ENCODE assay signal across 29 cellular contexts in genomic region chr1:92037400-92037799, GRCh38. TPM values are rescaled to one million over a fixed set of nuclear protein-coding genes. Genes with fewer than 3 reads are reported as not detected.
DNase-seq lines count a peak whose midpoint lies in the region; ATAC-seq and TF ChIP-seq lines count a peak whose summit lies in the region.
"Had no signal": no experiment of that assay in that cellular context is flagged by ENCODE, and none has a peak within 500 bp of the region (broad histone marks: within the 10 kb centered on the region; RNA-seq: fewer than 3 reads in every experiment).

No MANE protein-coding gene starts in this region.

- H3K27ac Mint-ChIP-seq in H9 (no peak overlapping the region), WTC11 (no peak overlapping the region)
- H3K27ac Mint-ChIP-seq in T-helper 2 cell treated with Interferon-gamma antibody and Interleukin-4, amounts not matched to agents 5 μg/mL and 100 μg/mL, for 36 hours, result no peak overlapping the region
- H3K27ac Mint-ChIP-seq: activated naive CD4-positive, alpha-beta T cell treated with anti-CD3 and anti-CD28 coated beads for 36 hours had no signal

- H3K79me1 ChIP-seq in H9 (ENCODE audit: insufficient read depth, low read depth, low read length, poor library complexity, severe bottlenecking), result no peaks in the 10 kb centered on the region

- no peak overlapping the region for H2BK15ac ChIP-seq in H9 (ENCODE audit: low read depth, low read length)

- no peaks in the 10 kb centered on the region for H3K23me2 ChIP-seq in H9 (ENCODE audit: insufficient read length, low read depth, low read length, poor library complexity, severe bottlenecking)

- no peak overlapping the region for H2BK5ac ChIP-seq in H9 (ENCODE audit: insufficient read length, low read length)

- ATAC-seq in WTC11, result peak; percentile 34; the same call in 1 of the 2 replicates
- peak; percentile 18 for ATAC-seq in foreskin keratinocyte
- no peak for ATAC-seq in right lobe of liver
- ATAC-seq: activated T-cell treated with anti-CD3 and anti-CD28 coated beads, Interleukin-2, amount 50 U/mL, for 4 hours; left cardiac atrium; Right ventricle myocardium inferior had no signal

- H2AK5ac ChIP-seq in H9 (ENCODE audit: insufficient read length, low read length), result no peak overlapping the region

- no peaks in the 10 kb centered on the region for H3K9me3 Mint-ChIP-seq in H9
- no peaks in the 10 kb centered on the region for H3K9me3 Mint-ChIP-seq in WTC11
- H3K9me3 Mint-ChIP-seq in T-helper 2 cell treated with Interferon-gamma antibody and Interleukin-4, amounts not matched to agents 5 μg/mL and 100 μg/mL, for 36 hours, result no peaks in the 10 kb centered on the region
- H3K9me3 Mint-ChIP-seq: activated naive CD4-positive, alpha-beta T cell treated with anti-CD3 and anti-CD28 coated beads for 36 hours; activated T-cell treated with anti-CD3 and anti-CD28 coated beads, Interleukin-2, amount 50 U/mL, for 4 hours had no signal

- no peak overlapping the region for H2BK20ac ChIP-seq in H9 (ENCODE audit: low read depth, low read length, poor library complexity, severe bottlenecking)

- intact Hi-C loops in right lobe of liver (cut with DNase I), result no loop called here

- H4K5ac ChIP-seq in H9 (ENCODE audit: insufficient read length, low read depth, low read length), result no peak overlapping the region

- H2BK12ac ChIP-seq in H9 (ENCODE audit: insufficient read length, low read depth, low read length), result no peak overlapping the region

- H3K23ac ChIP-seq in H9 (ENCODE audit: insufficient read length, low read depth, low read length), result no peak overlapping the region

- no peak overlapping the region for H4K91ac ChIP-seq in H9 (ENCODE audit: insufficient read length, low read depth, low read length)

- WGBS in H9 (ENCODE audit: extremely low coverage, insufficient read length, low lambda C conversion rate), result no CpG with 5 or more reads among the region's 6 CpGs
- 88% methylated on average over 6 of the region's 6 CpGs for WGBS in right lobe of liver (ENCODE audit: insufficient coverage, low coverage, low lambda C conversion rate, missing lambda C conversion rate)

- H3K36me3 Mint-ChIP-seq in H9 (ENCODE audit: insufficient read depth in 1 of 3, low read depth in 3 of 3), result no peaks in the 10 kb centered on the region
- no peaks in the 10 kb centered on the region for H3K36me3 Mint-ChIP-seq in WTC11
- no peaks in the 10 kb centered on the region for H3K36me3 Mint-ChIP-seq in T-helper 2 cell treated with Interferon-gamma antibody and Interleukin-4, amounts not matched to agents 5 μg/mL and 100 μg/mL, for 36 hours (ENCODE audit: low read depth)

- H3K4me3 ChIP-seq in neuron (ENCODE audit: low read length) (peak overlapping the region; percentile 12), right lobe of liver (no peak overlapping the region)
- H3K4me3 ChIP-seq: sigmoid colon, uterus had no signal

- H3K27me3 ChIP-seq in H9 (ENCODE audit: insufficient read depth, low read length) (no peaks in the 10 kb centered on the region), foreskin keratinocyte (no peaks in the 10 kb centered on the region), neuron (ENCODE audit: insufficient read depth, low read length) (no peaks in the 10 kb centered on the region), right lobe of liver (no peaks in the 10 kb centered on the region)
- H3K27me3 ChIP-seq: sigmoid colon, uterus had no signal

- no peak overlapping the region for H4K8ac ChIP-seq in H9 (replicated peaks; ENCODE audit: insufficient read length, low read depth, low read length)

- H3K27me3 Mint-ChIP-seq in H9 (ENCODE audit: low read depth), result no peaks in the 10 kb centered on the region
- H3K27me3 Mint-ChIP-seq in WTC11 (ENCODE audit: low read depth), result no peaks in the 10 kb centered on the region
- peaks cover 3% of the 10 kb centered on the region for H3K27me3 Mint-ChIP-seq in T-helper 2 cell treated with Interferon-gamma antibody and Interleukin-4, amounts not matched to agents 5 μg/mL and 100 μg/mL, for 36 hours (ENCODE audit: low read depth)

- no peak overlapping the region for H3T11ph ChIP-seq in H9 (ENCODE audit: low read length)

- H4K20me1 ChIP-seq in H9 (ENCODE audit: control insufficient read depth, insufficient read depth, insufficient read length), result no peaks in the 10 kb centered on the region

- H3K14ac ChIP-seq in H9 (ENCODE audit: insufficient read depth, low read length), result no peak overlapping the region

- TF ChIP-seq CTCF in H9 (conservative IDR thresholded peaks at IDR 0.05), result no peak
- no peak for TF ChIP-seq CTCF in WTC11 (IDR thresholded peaks at IDR 0.05)
- TF ChIP-seq CTCF in foreskin keratinocyte (conservative IDR thresholded peaks at IDR 0.05), result no peak
- TF ChIP-seq CTCF in right lobe of liver (IDR thresholded peaks at IDR 0.05), result no peak

- no peak overlapping the region for H3K4me3 Mint-ChIP-seq in H9
- no peak overlapping the region for H3K4me3 Mint-ChIP-seq in WTC11
- no peak overlapping the region for H3K4me3 Mint-ChIP-seq in T-helper 2 cell treated with Interferon-gamma antibody and Interleukin-4, amounts not matched to agents 5 μg/mL and 100 μg/mL, for 36 hours
- H3K4me3 Mint-ChIP-seq: activated naive CD4-positive, alpha-beta T cell treated with anti-CD3 and anti-CD28 coated beads for 36 hours; activated T-cell treated with anti-CD3 and anti-CD28 coated beads, Interleukin-2, amount 50 U/mL, for 4 hours had no signal

- no peaks in the 10 kb centered on the region for H3K4me1 ChIP-seq in H9 (ENCODE audit: insufficient read depth, low read length)
- H3K4me1 ChIP-seq in foreskin keratinocyte, result no peaks in the 10 kb centered on the region
- peaks cover 27% of the 10 kb centered on the region for H3K4me1 ChIP-seq in neuron (ENCODE audit: insufficient read depth, low read length)
- no peaks in the 10 kb centered on the region for H3K4me1 ChIP-seq in right lobe of liver
- H3K4me1 ChIP-seq: parathyroid adenoma, sigmoid colon, uterus had no signal

- POLR2A ChIA-PET in WTC11 (lab: Charles Lee), result no interaction called here

- H3K4ac ChIP-seq in H9 (ENCODE audit: low read depth, low read length), result no peak overlapping the region

- H2AFZ ChIP-seq in H9 (ENCODE audit: low read length) (no peak overlapping the region), neuron (ENCODE audit: low read depth, low read length) (peak overlapping the region; percentile 12)
- H2AFZ ChIP-seq: parathyroid adenoma had no signal

- H3K4me1 Mint-ChIP-seq in H9 (peaks cover 6 to 7% of the 10 kb centered on the region in 2 experiments), WTC11 (peaks cover 5% of the 10 kb centered on the region)
- H3K4me1 Mint-ChIP-seq in T-helper 2 cell treated with Interferon-gamma antibody and Interleukin-4, amounts not matched to agents 5 μg/mL and 100 μg/mL, for 36 hours (ENCODE audit: low read depth), result no peaks in the 10 kb centered on the region

- no peak overlapping the region for H3K18ac ChIP-seq in H9 (ENCODE audit: insufficient read length, low read depth, low read length)

- H2BK120ac ChIP-seq in H9 (ENCODE audit: low read depth, low read length, poor library complexity, severe bottlenecking), result no peak overlapping the region

- TF ChIP-seq POLR2A in right lobe of liver (IDR thresholded peaks at IDR 0.05), result no peak

- no peak overlapping the region for H3K4me2 ChIP-seq in H9 (ENCODE audit: insufficient read depth, insufficient read length, low read length)

- H3K9ac ChIP-seq in H9 (ENCODE audit: extremely low read depth, insufficient read length, low read length), result no peak overlapping the region
- H3K9ac ChIP-seq: parathyroid adenoma had no signal

- DNase-seq in H9, result peak; percentile 31
- no peak for DNase-seq in WTC11 (ENCODE audit: low spot score)
- no peak for DNase-seq in foreskin keratinocyte
- DNase-seq in T-helper 2 cell treated with Interferon-gamma antibody and Interleukin-4, amounts not matched to agents 5 μg/mL and 100 μg/mL, for 36 hours (ENCODE audit: low spot score), result no peak
- no peak for DNase-seq in right lobe of liver
- no peak for DNase-seq in cerebellum (ENCODE audit: low spot score)
- DNase-seq in C1 segment of cervical spinal cord (lab: John Stamatoyannopoulos, UW), result no peak
- DNase-seq: activated naive CD4-positive, alpha-beta T cell treated with anti-CD3 and anti-CD28 coated beads for 36 hours; activated T-cell treated with anti-CD3 and anti-CD28 coated beads, Interleukin-2, amount 50 U/mL, for 4 hours; aorta; cerebellar nuclear complex; effector CD4-positive, alpha-beta T cell; EL; GOT3; Kasumi-1; left cardiac atrium; NCI-H1048; NCI-H187 treated with DMSO at 0.1 percent for 48 hours; NCI-H345; NCI-H774; sigmoid colon; uterus had no signal

- H3K56ac ChIP-seq in H9 (ENCODE audit: insufficient read length, low read depth, low read length), result no peak overlapping the region

- H3K27ac ChIP-seq in H9 (ENCODE audit: insufficient read length, low read depth, low read length), result no peak overlapping the region
- H3K27ac ChIP-seq in foreskin keratinocyte, result no peak overlapping the region
- no peak overlapping the region for H3K27ac ChIP-seq in right lobe of liver
- H3K27ac ChIP-seq: C4-2B, parathyroid adenoma, sigmoid colon, uterus had no signal

- H3K79me2 ChIP-seq in H9 (ENCODE audit: insufficient read depth, low read length), result no peaks in the 10 kb centered on the region
- H3K79me2 ChIP-seq: parathyroid adenoma had no signal

- H3K9me3 ChIP-seq in H9 (ENCODE audit: control insufficient read depth, low read depth, low read length) (no peaks in the 10 kb centered on the region), neuron (ENCODE audit: low read length) (no peaks in the 10 kb centered on the region), right lobe of liver (no peaks in the 10 kb centered on the region)
- H3K9me3 ChIP-seq: sigmoid colon, uterus had no signal

- H3K36me3 ChIP-seq in neuron (ENCODE audit: insufficient read depth, low read length) (no peaks in the 10 kb centered on the region), right lobe of liver (no peaks in the 10 kb centered on the region)
- H3K36me3 ChIP-seq: sigmoid colon, uterus had no signal

- CTCF ChIA-PET in WTC11 (lab: Charles Lee), result interaction anchor here (1.0 kb wide), 1 partner anchor 254 kb away, joined by 4 read pairs; no protein-coding TSS in a partner anchor

TF ChIP-seq in WTC11, 78 proteins besides CTCF, POLR2A, EP300 and RAD21 (continues in another document):
- TF ChIP-seq ZNF121 (CRISPR knock-in tag; IDR thresholded peaks at IDR 0.05) (no peak), ELF4 (CRISPR knock-in tag; IDR thresholded peaks at IDR 0.05; ENCODE audit: low read depth) (no peak), ZNF219 (CRISPR knock-in tag; IDR thresholded peaks at IDR 0.05; ENCODE audit: borderline replicate concordance) (no peak)

RNA-seq across cellular contexts. Expression of gene EPHX4, which starts 7.6 kb away (rescaled TPM):
- total RNA-seq in H9 (2021) (0.70 and 0.72 TPM in 2 replicates), WTC11 (2021) (0.15 to 0.53 TPM (median 0.30 TPM) in 3 replicates), foreskin keratinocyte (2.0 and 3.4 TPM in 2 replicates), right lobe of liver (not detected), cerebellum (3.4 TPM)
- polyA plus RNA-seq in foreskin keratinocyte, result 2.2 and 2.7 TPM in 2 replicates
- total RNA-seq: myocyte, OCI-LY7, Right ventricle myocardium inferior had no signal
- polyA plus RNA-seq: aorta had no signal

RNA-seq across cellular contexts. Expression of gene SETSIP, which starts 37.8 kb away (rescaled TPM):
- total RNA-seq in H9 (2021), result 0.35 TPM in 2 replicates
- 0.25 TPM in 1 of 3 replicates, not detected in the others for total RNA-seq in WTC11 (2021)
- 0.20 and 0.25 TPM in 2 replicates for total RNA-seq in foreskin keratinocyte
- polyA plus RNA-seq in foreskin keratinocyte, result not detected in 2 replicates
- not detected for total RNA-seq in right lobe of liver
- not detected for total RNA-seq in cerebellum
- total RNA-seq: activated T-cell treated with anti-CD3 and anti-CD28 coated beads, Interleukin-2, amount 50 U/mL, for 4 hours; aorta; left cardiac atrium; myocyte; Right ventricle myocardium inferior; sigmoid colon; subcutaneous adipose tissue; uterus had no signal

RNA-seq across cellular contexts. Expression of gene BTBD8, which starts 42.7 kb away (rescaled TPM):
- total RNA-seq in H9 (2021), result 1.4 and 1.7 TPM in 2 replicates
- 3.7 to 4.6 TPM (median 4.5 TPM) in 3 replicates for total RNA-seq in WTC11 (2021)
- 1.4 and 2.4 TPM in 2 replicates for total RNA-seq in foreskin keratinocyte
- polyA plus RNA-seq in foreskin keratinocyte, result 0.30 and 0.34 TPM in 2 replicates
- 1 to 10 TPM; 1.8 to 3.0 (median 2.1) TPM for total RNA-seq in right lobe of liver
- 97.8 TPM for total RNA-seq in cerebellum

Comparison
In these comparisons a context has a peak if more than half of its experiments do, and no peak if none do; other contexts are left out.
1. ATAC-seq: peak in WTC11 (single experiment) and foreskin keratinocyte (single experiment); none in right lobe of liver (0 of 4).
2. RNA of gene BTBD8, which starts 42.7 kb away (total RNA-seq): 97.8 TPM in cerebellum (single experiment); 3.7 to 4.6 TPM in WTC11, 1.8 to 3.0 TPM in right lobe of liver, 1.4 to 2.4 TPM in foreskin keratinocyte and 1.4 to 1.7 TPM in H9; every median in the first group is over 10 times any median in the second.